Comparison of ENCODE assay signal across 8 cellular contexts in genomic region chr19:46404039-46404883, GRCh38. TPM values are rescaled to one million over a fixed set of nuclear protein-coding genes. Genes with fewer than 3 reads are reported as not detected.
DNase-seq lines count a peak whose midpoint lies in the region; ATAC-seq and TF ChIP-seq lines count a peak whose summit lies in the region.

No MANE protein-coding gene starts in this region.

- H3K4me1 Mint-ChIP-seq in type B pancreatic cell (ENCODE audit: unreplicated experiment): peaks cover 34% of the 10 kb centered on the region

- H3K27ac Mint-ChIP-seq in type B pancreatic cell: peak overlapping the region; percentile 83

- peaks cover 0 to 7% of the 10 kb centered on the region in 2 donors for H3K4me1 ChIP-seq in lung (ENCODE audit: control insufficient read depth in 2 of 2, insufficient read depth in 2 of 2, low read length in 2 of 2)

- intact Hi-C loops in dorsolateral prefrontal cortex (cut with DNase I): no loop called here

- H3K36me3 Mint-ChIP-seq in type B pancreatic cell: no peaks in the 10 kb centered on the region

- H3K27ac ChIP-seq in dorsolateral prefrontal cortex (peak overlapping the region in 11 of 59 donors; percentile 0 to 58 (median 38)), lung (ENCODE audit: low read depth in 1 of 2, low read length in 1 of 2) (peak overlapping the region in 1 of 2 donors; percentile 63)

- H3K4me3 Mint-ChIP-seq in type B pancreatic cell: peak overlapping the region; percentile 85

- ATAC-seq in lung (ENCODE audit: insufficient read depth, low FRiP score) (peak; percentile 23), HG03460 (IDR thresholded peaks at IDR 0.05; ENCODE audit: unreplicated experiment) (no peak), HG03039 (IDR thresholded peaks at IDR 0.05; ENCODE audit: unreplicated experiment) (no peak)

- peaks cover 0 to 8% (median 0%) of the 10 kb centered on the region in 45 donors for H3K27me3 ChIP-seq in dorsolateral prefrontal cortex
- H3K27me3 ChIP-seq in lung (ENCODE audit: control insufficient read depth, insufficient read depth): no peaks in the 10 kb centered on the region
- H3K27me3 ChIP-seq in MG63: no peaks in the 10 kb centered on the region

- peaks cover 17% of the 10 kb centered on the region for H3K27me3 Mint-ChIP-seq in type B pancreatic cell

- H3K36me3 ChIP-seq in lung (ENCODE audit: control insufficient read depth in 2 of 2, insufficient read depth in 2 of 2, low read length in 2 of 2) (no peaks in the 10 kb centered on the region), MG63 (no peaks in the 10 kb centered on the region)

- DNase-seq in AG08396 (ENCODE audit: low spot score) (peak; percentile 70), HuH-7.5 (ENCODE audit: low spot score) (peak; percentile 59), dorsolateral prefrontal cortex (peak in 1 of 10 donors; percentile 35), lung (ENCODE audit: low spot score) (peak; percentile 51), type B pancreatic cell (ENCODE audit: extremely low spot score, unreplicated experiment) (no peak), MG63 (no peak)

- peaks cover 0 to 4% of the 10 kb centered on the region in 2 donors for H3K9me3 ChIP-seq in lung (ENCODE audit: control insufficient read depth in 2 of 2, insufficient read depth in 1 of 2, low read length in 1 of 2)
- H3K9me3 ChIP-seq in MG63: no peaks in the 10 kb centered on the region

- H3K9me3 Mint-ChIP-seq in type B pancreatic cell: no peaks in the 10 kb centered on the region

- H3K4me3 ChIP-seq in dorsolateral prefrontal cortex: peak overlapping the region in 55 of 59 donors; percentile 10 to 65 (median 43)
- H3K4me3 ChIP-seq in lung: peak overlapping the region; percentile 22
- H3K4me3 ChIP-seq in MG63: no peak overlapping the region

- TF ChIP-seq CTCF in dorsolateral prefrontal cortex (IDR thresholded peaks at IDR 0.05 in 54 of 56, conservative IDR thresholded peaks at IDR 0.05 in 2 of 56; ENCODE audit: low read depth in 1 of 56, partially characterized antibody in 56 of 56): peak in 21 of 56 donors; percentile 6 to 46 (median 27)
- TF ChIP-seq CTCF in lung (IDR thresholded peaks at IDR 0.05; ENCODE audit: control extremely low read depth, extremely low read depth): no peak
- TF ChIP-seq CTCF in type B pancreatic cell (conservative IDR thresholded peaks at IDR 0.05): peak; percentile 35

- 4 to 5% methylated on average over 42 of the region's 42 CpGs for WGBS in lung, 2 donors

RNA-seq across cellular contexts. Expression of gene CCDC8, which starts 9.1 kb away (rescaled TPM):
- total RNA-seq in dorsolateral prefrontal cortex: 1 to 10 TPM; 1.2 to 7.4 (median 3.3) TPM
- total RNA-seq in lung: 10 to 100 TPM; 19.7 to 45.7 TPM
- polyA plus RNA-seq in lung: 1 to 10 TPM; 3.9 to 6.2 TPM
- total RNA-seq in type B pancreatic cell (ENCODE audit: low replicate concordance): 22.1 and 29.3 TPM in 2 replicates
- 11.6 and 15.9 TPM in 2 replicates for total RNA-seq in MG63 (2014; rRNA removed; shearing (Covaris generic); ENCODE audit: low replicate concordance)

RNA-seq across cellular contexts. Expression of gene PNMA8C, which starts 24.5 kb away (rescaled TPM):
- total RNA-seq in dorsolateral prefrontal cortex (10 to 100 TPM; 13.9 to 66.1 (median 39.2) TPM), lung (1 to 10 TPM in 1 of 2 donors, under 1 TPM in 1; 0.77 to 1.2 TPM), type B pancreatic cell (ENCODE audit: low replicate concordance) (0.10 and 2.0 TPM in 2 replicates)
- polyA plus RNA-seq in lung: under 1 TPM; 0.04 to 0.17 TPM
- total RNA-seq in MG63 (2014; rRNA removed; shearing (Covaris generic); ENCODE audit: low replicate concordance): not detected in 2 replicates

RNA-seq across cellular contexts. Expression of gene PPP5C, which starts 57.4 kb away (rescaled TPM):
- total RNA-seq in dorsolateral prefrontal cortex (100 to 1,000 TPM in 53 of 120 experiments, 10 to 100 TPM in 67; 63.9 to 137 (median 98.8) TPM), lung (10 to 100 TPM; 52.9 to 69.8 TPM), type B pancreatic cell (ENCODE audit: low replicate concordance) (68.3 and 99.5 TPM in 2 replicates)
- polyA plus RNA-seq in lung: 10 to 100 TPM; 48.5 to 56.4 TPM
- total RNA-seq in MG63 (2014; rRNA removed; shearing (Covaris generic); ENCODE audit: low replicate concordance): 90.7 and 102 TPM in 2 replicates

Comparison
In these comparisons a context has a peak if more than half of its experiments do, and no peak if none do; other contexts are left out.
1. DNase-seq: peak in AG08396 (single experiment), HuH-7.5 (single experiment) and lung (single experiment); none in type B pancreatic cell (single experiment) and MG63 (single experiment).